1 cellular context compared by ENCODE assay signal in the genomic region with DNA sequence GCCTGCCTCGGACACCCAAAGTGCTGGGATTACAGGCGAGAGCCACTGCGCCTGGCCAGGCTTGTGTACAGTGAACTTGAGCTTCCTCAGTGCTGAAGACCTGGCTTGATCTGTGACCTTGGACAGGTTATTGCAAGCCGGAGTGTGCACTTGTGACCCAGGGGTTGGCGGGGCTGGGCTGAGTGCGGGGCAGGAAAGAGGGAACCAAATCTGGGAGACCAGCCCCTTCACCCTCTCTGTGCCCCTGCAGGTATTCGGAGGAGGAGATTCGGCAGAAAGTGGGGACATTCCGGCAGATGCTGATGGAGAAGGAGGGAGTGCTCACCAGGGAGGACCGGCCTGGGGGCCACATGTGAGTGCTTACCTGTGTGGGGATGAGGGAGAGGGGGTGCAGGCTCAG.
TF ChIP-seq lines count a peak whose summit lies in the region.

No MANE protein-coding gene starts in this region.

TF ChIP-seq in HepG2, 621 proteins besides CTCF, POLR2A, EP300 and RAD21 (continued from another document and continues in another):
- TF ChIP-seq ZNF567 (CRISPR knock-in tag; IDR thresholded peaks at IDR 0.05; ENCODE audit: borderline replicate concordance) (no peak), CC2D1A (CRISPR knock-in tag; IDR thresholded peaks at IDR 0.05) (no peak), HNRNPH1 (optimal IDR thresholded peaks at IDR 0.05; ENCODE audit: low read depth, low read length) (no peak), ZNF263 (CRISPR knock-in tag; IDR thresholded peaks at IDR 0.05) (peak; percentile 98), CHCHD3 (CRISPR knock-in tag; IDR thresholded peaks at IDR 0.05) (no peak), ZNF207 (IDR thresholded peaks at IDR 0.05; ENCODE audit: borderline replicate concordance) (no peak), HNF1A (IDR thresholded peaks at IDR 0.05; ENCODE audit: low read depth) (no peak), HNF1A (CRISPR knock-in tag; IDR thresholded peaks at IDR 0.05; ENCODE audit: borderline replicate concordance) (0 out of 2 replicates have a peak, but pooled peaks have one; percentile 47), HNRNPK (IDR thresholded peaks at IDR 0.05; ENCODE audit: low read depth, low read length, poor library complexity, severe bottlenecking) (no peak), GATAD1 (CRISPR knock-in tag; IDR thresholded peaks at IDR 0.05) (no peak), ZNF816 (CRISPR knock-in tag; IDR thresholded peaks at IDR 0.05; ENCODE audit: borderline replicate concordance) (no peak), BORCS8-MEF2B (CRISPR knock-in tag; IDR thresholded peaks at IDR 0.05) (0 out of 2 replicates have a peak, but pooled peaks have one; percentile 43), RFX1 (IDR thresholded peaks at IDR 0.05) (no peak), KIAA2018 (CRISPR knock-in tag; IDR thresholded peaks at IDR 0.05; ENCODE audit: borderline replicate concordance) (no peak), ZNF674 (CRISPR knock-in tag; IDR thresholded peaks at IDR 0.05; ENCODE audit: low read depth) (no peak), TGIF2 (CRISPR knock-in tag; IDR thresholded peaks at IDR 0.05) (peak; percentile 58; the same call in 1 of the 2 replicates), ZNF234 (CRISPR knock-in tag; conservative IDR thresholded peaks at IDR 0.05) (no peak), THYN1 (CRISPR knock-in tag; IDR thresholded peaks at IDR 0.05; ENCODE audit: borderline replicate concordance, low read depth) (no peak), PHF21A (CRISPR knock-in tag; IDR thresholded peaks at IDR 0.05) (peak; percentile 65), ZNF614 (CRISPR knock-in tag; IDR thresholded peaks at IDR 0.05; ENCODE audit: borderline replicate concordance) (no peak), U2AF1 (optimal IDR thresholded peaks at IDR 0.05; ENCODE audit: low read depth, low read length) (no peak), AGO1 (IDR thresholded peaks at IDR 0.05; ENCODE audit: low read depth, low read length, poor library complexity, severe bottlenecking) (no peak), GATA4 (IDR thresholded peaks at IDR 0.05; ENCODE audit: borderline replicate concordance, low read depth) (no peak), ZNF577 (CRISPR knock-in tag; IDR thresholded peaks at IDR 0.05; ENCODE audit: borderline replicate concordance, low read depth) (no peak), KLF12 (CRISPR knock-in tag; IDR thresholded peaks at IDR 0.05; ENCODE audit: borderline replicate concordance) (no peak), ZNF724P (CRISPR knock-in tag; IDR thresholded peaks at IDR 0.05; ENCODE audit: borderline replicate concordance) (no peak), ZNF296 (CRISPR knock-in tag; conservative IDR thresholded peaks at IDR 0.05) (no peak), PTBP1 (IDR thresholded peaks at IDR 0.05; ENCODE audit: low read depth, low read length, poor library complexity, severe bottlenecking) (no peak), GATAD2A (CRISPR knock-in tag; IDR thresholded peaks at IDR 0.05) (peak; percentile 63)
- TF ChIP-seq, protein P1, sequence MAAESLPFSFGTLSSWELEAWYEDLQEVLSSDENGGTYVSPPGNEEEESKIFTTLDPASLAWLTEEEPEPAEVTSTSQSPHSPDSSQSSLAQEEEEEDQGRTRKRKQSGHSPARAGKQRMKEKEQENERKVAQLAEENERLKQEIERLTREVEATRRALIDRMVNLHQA (CRISPR knock-in tag; IDR thresholded peaks at IDR 0.05) = no peak
- TF ChIP-seq, protein P2, sequence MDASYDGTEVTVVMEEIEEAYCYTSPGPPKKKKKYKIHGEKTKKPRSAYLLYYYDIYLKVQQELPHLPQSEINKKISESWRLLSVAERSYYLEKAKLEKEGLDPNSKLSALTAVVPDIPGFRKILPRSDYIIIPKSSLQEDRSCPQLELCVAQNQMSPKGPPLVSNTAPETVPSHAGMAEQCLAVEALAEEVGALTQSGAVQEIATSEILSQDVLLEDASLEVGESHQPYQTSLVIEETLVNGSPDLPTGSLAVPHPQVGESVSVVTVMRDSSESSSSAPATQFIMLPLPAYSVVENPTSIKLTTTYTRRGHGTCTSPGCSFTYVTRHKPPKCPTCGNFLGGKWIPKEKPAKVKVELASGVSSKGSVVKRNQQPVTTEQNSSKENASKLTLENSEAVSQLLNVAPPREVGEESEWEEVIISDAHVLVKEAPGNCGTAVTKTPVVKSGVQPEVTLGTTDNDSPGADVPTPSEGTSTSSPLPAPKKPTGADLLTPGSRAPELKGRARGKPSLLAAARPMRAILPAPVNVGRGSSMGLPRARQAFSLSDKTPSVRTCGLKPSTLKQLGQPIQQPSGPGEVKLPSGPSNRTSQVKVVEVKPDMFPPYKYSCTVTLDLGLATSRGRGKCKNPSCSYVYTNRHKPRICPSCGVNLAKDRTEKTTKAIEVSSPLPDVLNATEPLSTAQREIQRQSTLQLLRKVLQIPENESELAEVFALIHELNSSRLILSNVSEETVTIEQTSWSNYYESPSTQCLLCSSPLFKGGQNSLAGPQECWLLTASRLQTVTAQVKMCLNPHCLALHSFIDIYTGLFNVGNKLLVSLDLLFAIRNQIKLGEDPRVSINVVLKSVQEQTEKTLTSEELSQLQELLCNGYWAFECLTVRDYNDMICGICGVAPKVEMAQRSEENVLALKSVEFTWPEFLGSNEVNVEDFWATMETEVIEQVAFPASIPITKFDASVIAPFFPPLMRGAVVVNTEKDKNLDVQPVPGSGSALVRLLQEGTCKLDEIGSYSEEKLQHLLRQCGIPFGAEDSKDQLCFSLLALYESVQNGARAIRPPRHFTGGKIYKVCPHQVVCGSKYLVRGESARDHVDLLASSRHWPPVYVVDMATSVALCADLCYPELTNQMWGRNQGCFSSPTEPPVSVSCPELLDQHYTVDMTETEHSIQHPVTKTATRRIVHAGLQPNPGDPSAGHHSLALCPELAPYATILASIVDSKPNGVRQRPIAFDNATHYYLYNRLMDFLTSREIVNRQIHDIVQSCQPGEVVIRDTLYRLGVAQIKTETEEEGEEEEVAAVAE (CRISPR knock-in tag; IDR thresholded peaks at IDR 0.05; ENCODE audit: borderline replicate concordance) = no peak
- TF ChIP-seq, protein P3, sequence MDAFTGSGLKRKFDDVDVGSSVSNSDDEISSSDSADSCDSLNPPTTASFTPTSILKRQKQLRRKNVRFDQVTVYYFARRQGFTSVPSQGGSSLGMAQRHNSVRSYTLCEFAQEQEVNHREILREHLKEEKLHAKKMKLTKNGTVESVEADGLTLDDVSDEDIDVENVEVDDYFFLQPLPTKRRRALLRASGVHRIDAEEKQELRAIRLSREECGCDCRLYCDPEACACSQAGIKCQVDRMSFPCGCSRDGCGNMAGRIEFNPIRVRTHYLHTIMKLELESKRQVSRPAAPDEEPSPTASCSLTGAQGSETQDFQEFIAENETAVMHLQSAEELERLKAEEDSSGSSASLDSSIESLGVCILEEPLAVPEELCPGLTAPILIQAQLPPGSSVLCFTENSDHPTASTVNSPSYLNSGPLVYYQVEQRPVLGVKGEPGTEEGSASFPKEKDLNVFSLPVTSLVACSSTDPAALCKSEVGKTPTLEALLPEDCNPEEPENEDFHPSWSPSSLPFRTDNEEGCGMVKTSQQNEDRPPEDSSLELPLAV (CRISPR knock-in tag; conservative IDR thresholded peaks at IDR 0.05; ENCODE audit: low read depth) = no peak
- TF ChIP-seq, protein P4, sequence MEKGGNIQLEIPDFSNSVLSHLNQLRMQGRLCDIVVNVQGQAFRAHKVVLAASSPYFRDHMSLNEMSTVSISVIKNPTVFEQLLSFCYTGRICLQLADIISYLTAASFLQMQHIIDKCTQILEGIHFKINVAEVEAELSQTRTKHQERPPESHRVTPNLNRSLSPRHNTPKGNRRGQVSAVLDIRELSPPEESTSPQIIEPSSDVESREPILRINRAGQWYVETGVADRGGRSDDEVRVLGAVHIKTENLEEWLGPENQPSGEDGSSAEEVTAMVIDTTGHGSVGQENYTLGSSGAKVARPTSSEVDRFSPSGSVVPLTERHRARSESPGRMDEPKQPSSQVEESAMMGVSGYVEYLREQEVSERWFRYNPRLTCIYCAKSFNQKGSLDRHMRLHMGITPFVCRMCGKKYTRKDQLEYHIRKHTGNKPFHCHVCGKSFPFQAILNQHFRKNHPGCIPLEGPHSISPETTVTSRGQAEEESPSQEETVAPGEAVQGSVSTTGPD (CRISPR knock-in tag; IDR thresholded peaks at IDR 0.05) = no peak
